1 cellular context compared by ENCODE assay signal in genomic region chr12:57524814-57525614, GRCh38.
TF ChIP-seq lines count a peak whose summit lies in the region.

No MANE protein-coding gene starts in this region.

TF ChIP-seq in neural cell, 6 proteins besides CTCF, POLR2A, EP300 and RAD21:
- TF ChIP-seq MXI1 (conservative IDR thresholded peaks at IDR 0.05; ENCODE audit: poor library complexity, severe bottlenecking) (peak; percentile 46), TAF1 (IDR thresholded peaks at IDR 0.05; ENCODE audit: low read depth) (no peak), EZH2 (IDR thresholded peaks at IDR 0.05; ENCODE audit: borderline replicate concordance, insufficient read depth, low read length, poor library complexity, severe bottlenecking) (no peak)
